ENCODE assay signal across 1 cellular context in the genomic region with DNA sequence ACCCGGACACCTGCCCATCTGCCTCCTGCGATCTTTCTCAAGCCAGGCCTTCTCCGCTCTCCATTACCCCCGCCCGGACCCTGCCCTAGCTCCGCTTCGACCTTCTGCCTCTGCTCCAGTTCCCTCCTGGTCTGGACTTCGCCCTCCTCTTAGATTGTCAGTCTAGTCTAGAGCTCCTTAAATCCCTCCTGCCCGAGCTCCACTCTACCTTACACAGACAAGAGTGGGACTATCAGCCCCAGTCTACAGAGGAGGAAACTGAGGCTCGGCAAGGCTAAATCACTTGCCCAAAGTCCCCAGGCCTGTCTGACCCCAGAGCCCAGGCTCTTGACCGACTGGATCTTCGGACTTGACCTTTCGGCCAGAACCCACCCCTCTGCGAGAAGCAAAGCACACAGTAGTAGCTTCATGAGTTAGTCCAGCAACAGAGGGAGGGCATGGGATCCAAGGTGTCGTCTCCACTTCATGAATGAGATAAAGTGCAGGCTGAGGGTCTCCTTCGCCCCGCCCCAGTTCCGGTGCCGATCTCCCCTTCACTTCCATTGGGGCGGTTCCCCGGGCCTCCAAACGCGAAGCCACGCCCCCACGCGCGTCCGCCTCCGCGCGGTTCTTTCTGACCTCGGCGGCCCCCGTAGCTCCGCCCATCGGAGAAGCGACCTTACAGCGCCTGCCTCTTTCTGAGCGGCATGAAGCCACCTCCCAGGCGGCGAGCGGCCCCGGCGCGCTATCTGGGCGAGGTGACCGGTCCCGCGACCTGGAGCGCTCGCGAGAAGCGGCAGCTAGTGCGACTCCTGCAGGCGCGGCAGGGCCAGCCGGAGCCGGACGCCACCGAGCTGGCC.
A peak's percentile ranks its signal among the peaks of the same experiment; 100 is the strongest.
TF ChIP-seq lines count a peak whose summit lies in the region.

A gene with protein sequence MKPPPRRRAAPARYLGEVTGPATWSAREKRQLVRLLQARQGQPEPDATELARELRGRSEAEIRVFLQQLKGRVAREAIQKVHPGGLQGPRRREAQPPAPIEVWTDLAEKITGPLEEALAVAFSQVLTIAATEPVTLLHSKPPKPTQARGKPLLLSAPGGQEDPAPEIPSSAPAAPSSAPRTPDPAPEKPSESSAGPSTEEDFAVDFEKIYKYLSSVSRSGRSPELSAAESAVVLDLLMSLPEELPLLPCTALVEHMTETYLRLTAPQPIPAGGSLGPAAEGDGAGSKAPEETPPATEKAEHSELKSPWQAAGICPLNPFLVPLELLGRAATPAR (plus strand): TSS at position 658 of the 839 bp plus-strand sequence. CDS start 29 bp downstream, at position 687.

TF ChIP-seq in IMR-90, 13 proteins besides CTCF, POLR2A, EP300 and RAD21:
- TF ChIP-seq MXI1 (IDR thresholded peaks at IDR 0.05; ENCODE audit: borderline replicate concordance, low read depth, low read length), result peak; percentile 52; the same call in 1 of the 2 replicates
- TF ChIP-seq MAFK (IDR thresholded peaks at IDR 0.05; ENCODE audit: low read depth, low read length), result no peak
- peak; percentile 68 for TF ChIP-seq MAZ (IDR thresholded peaks at IDR 0.05; ENCODE audit: borderline replicate concordance, low read depth, low read length)
- no peak for TF ChIP-seq RFX5 (IDR thresholded peaks at IDR 0.05; ENCODE audit: low read depth, low read length)
- TF ChIP-seq, protein P1, sequence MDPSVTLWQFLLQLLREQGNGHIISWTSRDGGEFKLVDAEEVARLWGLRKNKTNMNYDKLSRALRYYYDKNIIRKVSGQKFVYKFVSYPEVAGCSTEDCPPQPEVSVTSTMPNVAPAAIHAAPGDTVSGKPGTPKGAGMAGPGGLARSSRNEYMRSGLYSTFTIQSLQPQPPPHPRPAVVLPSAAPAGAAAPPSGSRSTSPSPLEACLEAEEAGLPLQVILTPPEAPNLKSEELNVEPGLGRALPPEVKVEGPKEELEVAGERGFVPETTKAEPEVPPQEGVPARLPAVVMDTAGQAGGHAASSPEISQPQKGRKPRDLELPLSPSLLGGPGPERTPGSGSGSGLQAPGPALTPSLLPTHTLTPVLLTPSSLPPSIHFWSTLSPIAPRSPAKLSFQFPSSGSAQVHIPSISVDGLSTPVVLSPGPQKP (IDR thresholded peaks at IDR 0.05; ENCODE audit: borderline replicate concordance, low read depth, low read length), result no peak
- TF ChIP-seq BHLHE40 (IDR thresholded peaks at IDR 0.05; ENCODE audit: low read depth, low read length), result peak; percentile 35
